8 cellular contexts compared by ENCODE assay signal in the genomic region with DNA sequence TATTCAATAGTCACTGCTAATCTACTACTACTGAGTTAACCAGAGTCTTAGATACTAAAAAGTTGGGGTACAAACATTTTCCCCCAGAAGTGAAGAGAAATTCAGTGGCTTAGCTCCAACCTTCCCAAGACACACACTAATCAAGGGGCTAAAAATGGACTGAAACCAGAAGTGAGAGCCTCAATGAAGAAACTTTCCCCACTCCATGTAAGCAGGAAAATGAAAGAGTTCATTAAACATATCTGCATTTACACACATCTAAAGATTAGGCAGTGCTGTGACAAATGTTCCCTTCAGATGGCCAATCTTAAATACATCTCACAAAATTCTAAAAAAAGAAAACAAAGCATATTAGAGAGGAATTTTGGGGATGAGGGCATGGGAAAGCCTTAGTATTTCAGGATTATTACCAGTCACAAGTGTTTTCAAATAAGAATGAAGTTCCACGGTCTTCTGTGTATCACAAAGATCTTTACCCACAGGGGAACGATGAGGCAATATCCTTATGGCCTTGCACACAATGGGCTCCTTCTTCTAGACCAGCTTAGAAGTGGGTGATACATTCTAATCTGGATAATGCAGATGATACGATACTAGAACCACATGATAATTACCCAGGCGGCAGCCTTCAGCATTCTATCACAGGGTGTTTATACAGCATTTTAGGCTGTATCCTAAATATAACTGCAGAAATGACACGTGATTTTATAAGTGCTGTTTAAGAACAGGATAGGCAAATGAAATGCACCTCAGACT. TPM values are rescaled to one million over a fixed set of nuclear protein-coding genes. Genes with fewer than 3 reads are reported as not detected.
DNase-seq lines count a peak whose midpoint lies in the region; ATAC-seq and TF ChIP-seq lines count a peak whose summit lies in the region.

No MANE protein-coding gene starts in this region.

- peaks cover 14% of the 10 kb centered on the region for H3K9me3 Mint-ChIP-seq in activated CD8-positive, alpha-beta T cell treated with anti-CD3 and anti-CD28 coated beads for 36 hours
- H3K9me3 Mint-ChIP-seq in natural killer cell treated with Interleukin-12 subunit alpha and Interleukin-12 subunit beta and Interleukin-15 and Interleukin-18, amount 100 ng/mL, for 72 hours: peaks cover 3% of the 10 kb centered on the region

- TF ChIP-seq CTCF in activated CD8-positive, alpha-beta T cell treated with anti-CD3 and anti-CD28 coated beads for 36 hours (IDR thresholded peaks at IDR 0.05): no peak
- TF ChIP-seq CTCF in WERI-Rb-1 (IDR thresholded peaks at IDR 0.05; ENCODE audit: low read depth, low read length): no peak

- intact Hi-C loops in activated CD8-positive, alpha-beta T cell treated with anti-CD3 and anti-CD28 coated beads for 36 hours (cut with micrococcal nuclease): loop anchor here (2.0 to 5.0 kb wide), 2 partner anchors 15 to 36 kb away; no protein-coding TSS in a partner anchor

- H3K36me3 Mint-ChIP-seq in activated CD8-positive, alpha-beta T cell treated with anti-CD3 and anti-CD28 coated beads for 36 hours (ENCODE audit: low read depth): peaks cover 66% of the 10 kb centered on the region
- H3K36me3 Mint-ChIP-seq in natural killer cell treated with Interleukin-12 subunit alpha and Interleukin-12 subunit beta and Interleukin-15 and Interleukin-18, amount 100 ng/mL, for 72 hours: peaks cover 42% of the 10 kb centered on the region

- H3K27ac Mint-ChIP-seq in activated CD8-positive, alpha-beta T cell treated with anti-CD3 and anti-CD28 coated beads for 36 hours: peak overlapping the region; percentile 95
- peak overlapping the region; percentile 99 to 100 for H3K27ac Mint-ChIP-seq in natural killer cell treated with Interleukin-12 subunit alpha and Interleukin-12 subunit beta and Interleukin-15 and Interleukin-18, amount 100 ng/mL, for 72 hours

- CTCF ChIA-PET in activated CD8-positive, alpha-beta T cell treated with anti-CD3 and anti-CD28 coated beads for 36 hours (lab: Charles Lee): interaction anchor here (1.1 to 2.4 kb wide), 6 partner anchors 12 to 104 kb away, joined by 3 to 10 read pairs (median 5); no protein-coding TSS in a partner anchor

- H3K4me3 Mint-ChIP-seq in activated CD8-positive, alpha-beta T cell treated with anti-CD3 and anti-CD28 coated beads for 36 hours: peak overlapping the region; percentile 81
- H3K4me3 Mint-ChIP-seq in natural killer cell treated with Interleukin-12 subunit alpha and Interleukin-12 subunit beta and Interleukin-15 and Interleukin-18, amount 100 ng/mL, for 72 hours: peak overlapping the region; percentile 95

- peaks cover 86% of the 10 kb centered on the region for H3K4me1 Mint-ChIP-seq in activated CD8-positive, alpha-beta T cell treated with anti-CD3 and anti-CD28 coated beads for 36 hours (ENCODE audit: low read depth)
- H3K4me1 Mint-ChIP-seq in natural killer cell treated with Interleukin-12 subunit alpha and Interleukin-12 subunit beta and Interleukin-15 and Interleukin-18, amount 100 ng/mL, for 72 hours (ENCODE audit: low read depth in 2 of 2): peaks cover 80 to 87% of the 10 kb centered on the region in 2 donors

- DNase-seq in activated CD8-positive, alpha-beta T cell treated with anti-CD3 and anti-CD28 coated beads for 36 hours: peak; percentile 69
- DNase-seq in natural killer cell treated with Interleukin-12 subunit alpha and Interleukin-12 subunit beta and Interleukin-15 and Interleukin-18, amount 100 ng/mL, for 72 hours (ENCODE audit: low spot score): peak; percentile 74
- no peak for DNase-seq in T1000 (lab: John Stamatoyannopoulos, UW)
- DNase-seq in WERI-Rb-1: no peak
- DNase-seq in NCI-H446 (lab: John Stamatoyannopoulos, UW): no peak
- DNase-seq in NCI-H2227 (lab: John Stamatoyannopoulos, UW; ENCODE audit: unreplicated experiment): no peak

- H3K27ac ChIP-seq in WERI-Rb-1: no peak overlapping the region

- ATAC-seq in GM19023 (IDR thresholded peaks at IDR 0.05; ENCODE audit: unreplicated experiment): peak; percentile 30
- ATAC-seq in HG03135 (IDR thresholded peaks at IDR 0.05; ENCODE audit: unreplicated experiment): peak; percentile 35
- ATAC-seq in activated CD8-positive, alpha-beta T cell treated with anti-CD3 and anti-CD28 coated beads for 36 hours: peak; percentile 73
- peak; percentile 82 to 86 for ATAC-seq in natural killer cell treated with Interleukin-12 subunit alpha and Interleukin-12 subunit beta and Interleukin-15 and Interleukin-18, amount 100 ng/mL, for 72 hours

- H3K36me3 ChIP-seq in WERI-Rb-1: no peaks in the 10 kb centered on the region

- H3K27me3 ChIP-seq in WERI-Rb-1 (ENCODE audit: insufficient read depth, low read depth, severe bottlenecking): no peaks in the 10 kb centered on the region

- POLR2A ChIA-PET in activated CD8-positive, alpha-beta T cell treated with anti-CD3 and anti-CD28 coated beads for 36 hours (lab: Charles Lee): interaction anchor here (0.8 to 4.4 kb wide), 10 partner anchors 11 to 331 kb away, joined by 3 to 52 read pairs (median 3); partner anchors contain the start of gene ANKRD44

- no peaks in the 10 kb centered on the region for H3K9me3 ChIP-seq in WERI-Rb-1 (ENCODE audit: severe bottlenecking)

- no peaks in the 10 kb centered on the region for H3K27me3 Mint-ChIP-seq in activated CD8-positive, alpha-beta T cell treated with anti-CD3 and anti-CD28 coated beads for 36 hours
- H3K27me3 Mint-ChIP-seq in natural killer cell treated with Interleukin-12 subunit alpha and Interleukin-12 subunit beta and Interleukin-15 and Interleukin-18, amount 100 ng/mL, for 72 hours: no peaks in the 10 kb centered on the region

- no peak overlapping the region for H3K4me3 ChIP-seq in WERI-Rb-1 (ENCODE audit: low read depth, low read length)

RNA-seq across cellular contexts. Expression of gene ANKRD44, which starts 17.1 kb away (rescaled TPM):
- 100 to 1,000 TPM; 131 to 132 TPM for total RNA-seq in activated CD8-positive, alpha-beta T cell treated with anti-CD3 and anti-CD28 coated beads for 36 hours
- 100 to 1,000 TPM; 307 to 413 TPM for total RNA-seq in natural killer cell treated with Interleukin-12 subunit alpha and Interleukin-12 subunit beta and Interleukin-15 and Interleukin-18, amount 100 ng/mL, for 72 hours

Comparison
In these comparisons a context has a peak if more than half of its experiments do, and no peak if none do; other contexts are left out.
1. ATAC-seq: peak in every context shown above with its lines; median percentile 84 in natural killer cell treated with Interleukin-12 subunit alpha and Interleukin-12 subunit beta and Interleukin-15 and Interleukin-18, amount 100 ng/mL, for 72 hours; 73 in activated CD8-positive, alpha-beta T cell treated with anti-CD3 and anti-CD28 coated beads for 36 hours; 35 in HG03135; 30 in GM19023.
2. DNase-seq: peak in activated CD8-positive, alpha-beta T cell treated with anti-CD3 and anti-CD28 coated beads for 36 hours (single experiment) and natural killer cell treated with Interleukin-12 subunit alpha and Interleukin-12 subunit beta and Interleukin-15 and Interleukin-18, amount 100 ng/mL, for 72 hours (single experiment); none in T1000 (single experiment), WERI-Rb-1 (single experiment), NCI-H446 (0 of 2) and NCI-H2227 (single experiment).